Comparison of ENCODE assay signal across 9 cellular contexts in the genomic region with DNA sequence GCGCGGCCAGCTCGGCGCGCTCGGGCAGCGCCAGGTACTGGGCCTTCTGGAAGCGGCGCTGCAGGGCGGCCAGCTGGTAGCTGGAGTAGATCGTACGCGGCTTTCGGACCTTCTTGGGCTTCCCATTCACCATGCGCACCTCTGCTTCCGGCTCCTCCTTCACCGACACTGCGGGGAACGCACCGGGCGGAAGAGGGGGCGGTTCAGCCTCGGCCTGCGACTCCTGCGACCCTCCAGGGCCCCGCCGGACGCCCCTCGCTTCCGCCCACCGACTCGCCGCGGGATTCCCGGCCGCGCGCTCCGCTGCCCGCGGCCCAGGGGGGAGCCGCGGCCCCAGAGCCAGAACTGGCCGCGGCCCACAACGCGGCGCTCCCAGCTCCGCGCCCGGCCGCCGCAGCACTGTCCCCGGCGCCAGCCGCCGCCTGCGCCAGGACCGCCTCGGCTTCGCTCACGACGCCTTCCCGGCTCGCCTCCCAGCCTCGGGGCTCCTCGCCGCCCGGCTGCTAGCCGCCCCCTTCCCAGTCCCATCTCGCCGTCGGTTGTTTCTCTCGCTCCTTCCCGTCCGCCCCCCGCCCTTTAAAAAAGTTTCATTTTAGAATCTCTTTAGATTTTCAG. TPM values are rescaled to one million over a fixed set of nuclear protein-coding genes. Genes with fewer than 3 reads are reported as not detected.
DNase-seq lines count a peak whose midpoint lies in the region; TF ChIP-seq lines count a peak whose summit lies in the region.
"Had no signal": no experiment of that assay in that cellular context is flagged by ENCODE, and none has a peak within 500 bp of the region (broad histone marks: within the 10 kb centered on the region; RNA-seq: fewer than 3 reads in every experiment).

No MANE protein-coding gene starts in this region.

- TF ChIP-seq CTCF in endodermal cell (conservative IDR thresholded peaks at IDR 0.05) = no peak

- H3K27me3 ChIP-seq in endodermal cell (ENCODE audit: control insufficient read depth, insufficient read depth, low read length, poor library complexity, severe bottlenecking) = peaks cover 96% of the 10 kb centered on the region

- no peaks in the 10 kb centered on the region for H3K4me1 ChIP-seq in endodermal cell (ENCODE audit: control insufficient read depth, insufficient read depth, low read length)

- no peak overlapping the region for H3K27ac ChIP-seq in endodermal cell (ENCODE audit: low read depth, low read length)

- H3K4me1 Mint-ChIP-seq in endodermal cell = peaks cover 12% of the 10 kb centered on the region

- no peak overlapping the region for H3K27ac Mint-ChIP-seq in endodermal cell

- no peaks in the 10 kb centered on the region for H3K36me3 Mint-ChIP-seq in endodermal cell (ENCODE audit: low read depth)

- DNase-seq in ELR (ENCODE audit: low read depth) = peak; percentile 42
- peak; percentile 37 for DNase-seq in RPMI8226
- peak; percentile 92 for DNase-seq in endodermal cell
- peak; percentile 12 for DNase-seq in myocyte (ENCODE audit: low read depth)
- DNase-seq in anterior cingulate cortex (lab: John Stamatoyannopoulos, UW) = no peak
- DNase-seq in GOT3 (lab: John Stamatoyannopoulos, UW) = no peak
- no peak for DNase-seq in MV-4-11 (lab: John Stamatoyannopoulos, UW)
- DNase-seq in GM19240 (ENCODE audit: insufficient read length, low spot score) = no peak

- no peak overlapping the region for H3K9ac ChIP-seq in endodermal cell (ENCODE audit: extremely low read depth, low read length, poor library complexity, severe bottlenecking)

- H3K36me3 ChIP-seq in endodermal cell (ENCODE audit: control insufficient read depth, insufficient read depth, low read length) = no peaks in the 10 kb centered on the region

- peaks cover 94% of the 10 kb centered on the region for H3K27me3 Mint-ChIP-seq in endodermal cell (ENCODE audit: insufficient read depth)

- WGBS in endodermal cell (ENCODE audit: insufficient coverage in 1 of 2, insufficient read length in 1 of 2), 2 experiments = 1 to 2% methylated on average over 41 to 76 of the region's 77 CpGs

- H3K4me3 Mint-ChIP-seq in endodermal cell = peak overlapping the region; percentile 56

- peak overlapping the region; percentile 71 for H3K4me3 ChIP-seq in endodermal cell (ENCODE audit: low read length)

- peaks cover 6% of the 10 kb centered on the region for H3K9me3 ChIP-seq in endodermal cell (ENCODE audit: control insufficient read depth, low read length)

- peaks cover 1% of the 10 kb centered on the region for H3K9me3 Mint-ChIP-seq in endodermal cell

RNA-seq across cellular contexts. Expression of a gene that starts 1.5 kb away (rescaled TPM):
- 1 to 10 TPM in 1 of 2 donors, under 1 TPM in 1; 0.58 to 1.4 TPM for total RNA-seq in endodermal cell
- 1.2 TPM for polyA plus RNA-seq in endodermal cell (2013, experiment 1 of 2)
- polyA plus RNA-seq in endodermal cell (2013, experiment 2 of 2) = 1.5 TPM
- total RNA-seq in myocyte = 0.13 and 1.1 TPM in 2 replicates
- 0.05 TPM for polyA plus RNA-seq in myocyte (2012)
- total RNA-seq: lung microvascular endothelial cell had no signal

RNA-seq across cellular contexts. Expression of a gene that starts 24.5 kb away (rescaled TPM):
- total RNA-seq in endodermal cell (1 to 10 TPM; 1.6 to 2.1 TPM), myocyte (not detected in 2 replicates)
- polyA plus RNA-seq in endodermal cell (2013, experiment 1 of 2) = 0.64 TPM
- 0.79 TPM for polyA plus RNA-seq in endodermal cell (2013, experiment 2 of 2)
- polyA plus RNA-seq in myocyte (2012) = 0.33 TPM
- total RNA-seq: lung microvascular endothelial cell had no signal

Comparison
In these comparisons a context has a peak if more than half of its experiments do, and no peak if none do; other contexts are left out.
1. DNase-seq: peak in ELR (single experiment), RPMI8226 (single experiment), endodermal cell (single experiment) and myocyte (single experiment); none in anterior cingulate cortex (0 of 58), GOT3 (single experiment), MV-4-11 (single experiment) and GM19240 (single experiment).